ENCODE assay signal across 11 cellular contexts in the genomic region with DNA sequence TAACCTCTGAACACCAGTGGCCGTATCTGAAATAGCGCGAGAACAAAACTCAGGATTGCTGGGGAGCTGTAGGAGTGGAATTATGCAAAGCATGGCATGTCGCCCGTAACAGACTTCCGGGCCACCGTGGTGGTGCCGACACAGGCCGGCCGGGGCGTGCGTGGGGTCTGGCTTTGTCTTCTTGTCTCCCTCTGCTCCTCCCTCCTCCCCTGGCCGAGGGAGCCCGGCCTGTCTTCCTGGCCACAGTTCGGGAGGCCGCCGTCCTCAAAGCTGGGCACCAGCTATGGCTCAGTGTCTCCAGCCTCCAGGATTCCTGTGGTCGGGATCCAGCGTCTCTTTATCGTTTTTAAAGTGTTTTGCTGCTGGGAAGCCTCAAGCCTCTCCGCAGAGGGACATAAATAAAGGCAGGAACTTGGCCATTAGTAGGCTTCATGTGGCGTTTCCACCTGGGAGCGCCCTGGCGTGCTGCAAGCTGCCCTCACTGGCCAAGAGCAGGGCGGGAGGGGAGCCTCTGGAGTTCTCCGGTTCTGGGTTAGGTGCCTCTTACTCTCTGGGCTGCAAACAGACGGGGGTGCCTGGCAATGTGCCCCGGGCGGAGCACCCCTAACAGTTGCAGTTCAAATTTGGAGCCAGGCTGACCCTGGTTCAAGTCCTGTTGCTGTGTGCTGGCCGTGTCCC. TPM values are rescaled to one million over a fixed set of nuclear protein-coding genes. Genes with fewer than 3 reads are reported as not detected.
A peak's percentile ranks its signal among the peaks of the same experiment; 100 is the strongest.
DNase-seq lines count a peak whose midpoint lies in the region; ATAC-seq, FAIRE-seq and TF ChIP-seq lines count a peak whose summit lies in the region.
"Had no signal": no experiment of that assay in that cellular context is flagged by ENCODE, and none has a peak within 500 bp of the region (broad histone marks: within the 10 kb centered on the region; RNA-seq: fewer than 3 reads in every experiment).

No MANE protein-coding gene starts in this region.

- no peak overlapping the region for H3K27ac Mint-ChIP-seq in WTC11
- no peak overlapping the region for H3K27ac Mint-ChIP-seq in activated CD4-positive, alpha-beta memory T cell treated with anti-CD3 and anti-CD28 coated beads for 36 hours
- H3K27ac Mint-ChIP-seq: effector memory CD8-positive, alpha-beta T cell had no signal

- no peaks in the 10 kb centered on the region for H3K9me3 Mint-ChIP-seq in WTC11
- H3K9me3 Mint-ChIP-seq in activated CD4-positive, alpha-beta memory T cell treated with anti-CD3 and anti-CD28 coated beads for 36 hours = no peaks in the 10 kb centered on the region
- H3K9me3 Mint-ChIP-seq: effector memory CD8-positive, alpha-beta T cell had no signal

- peaks cover 0 to 59% (median 39%) of the 10 kb centered on the region in 7 donors for H3K27me3 ChIP-seq in heart right ventricle
- H3K27me3 ChIP-seq in gastrocnemius medialis = peaks cover 11 to 16% (median 14%) of the 10 kb centered on the region in 3 donors

- no peak for DNase-seq in GM12891 (ENCODE audit: insufficient read length, low spot score)
- no peak for DNase-seq in WTC11 (ENCODE audit: low spot score)
- no peak for DNase-seq in heart right ventricle
- peak in 1 of 2 donors; percentile 27 for DNase-seq in gastrocnemius medialis
- DNase-seq in activated CD4-positive, alpha-beta memory T cell treated with anti-CD3 and anti-CD28 coated beads for 36 hours = no peak
- no peak for DNase-seq in NCI-H345 treated with DMSO at 0.1 percent for 48 hours (lab: John Stamatoyannopoulos, UW; ENCODE audit: unreplicated experiment)
- DNase-seq: effector memory CD8-positive, alpha-beta T cell; NCI-H510A had no signal

- intact Hi-C loops in heart right ventricle (cut with DNase I) (no loop called here), gastrocnemius medialis (cut with DNase I; ENCODE audit: low total_unique reads) (no loop called here)
- intact Hi-C loops in activated CD4-positive, alpha-beta memory T cell treated with anti-CD3 and anti-CD28 coated beads for 36 hours (cut with micrococcal nuclease) = no loop called here

- H3K4me1 Mint-ChIP-seq in WTC11 = peaks cover 4% of the 10 kb centered on the region
- H3K4me1 Mint-ChIP-seq in activated CD4-positive, alpha-beta memory T cell treated with anti-CD3 and anti-CD28 coated beads for 36 hours (ENCODE audit: low read depth) = peaks cover 7% of the 10 kb centered on the region

- FAIRE-seq in GM12891 (lab: Jason Lieb, UNC) = no peak

- H3K36me3 ChIP-seq in heart right ventricle = no peaks in the 10 kb centered on the region
- H3K36me3 ChIP-seq in gastrocnemius medialis = no peaks in the 10 kb centered on the region

- no peak overlapping the region for H3K4me3 Mint-ChIP-seq in WTC11
- no peak overlapping the region for H3K4me3 Mint-ChIP-seq in activated CD4-positive, alpha-beta memory T cell treated with anti-CD3 and anti-CD28 coated beads for 36 hours
- H3K4me3 Mint-ChIP-seq: effector memory CD8-positive, alpha-beta T cell had no signal

- CTCF ChIA-PET in WTC11 (lab: Charles Lee) = interaction anchor here (0.6 to 1.0 kb wide), 5 partner anchors 14 to 83 kb away, joined by 3 to 7 read pairs (median 4); no protein-coding TSS in a partner anchor
- CTCF ChIA-PET in activated CD4-positive, alpha-beta memory T cell treated with anti-CD3 and anti-CD28 coated beads for 36 hours (lab: Charles Lee) = no interaction called here

- peak; percentile 26 for ATAC-seq in WTC11
- peak in 5 of 8 donors; percentile 23 to 57 (median 52) for ATAC-seq in heart right ventricle
- peak in 1 of 2 donors; percentile 18 for ATAC-seq in gastrocnemius medialis
- ATAC-seq in activated CD4-positive, CD25-positive, alpha-beta regulatory T cell treated with anti-CD3 and anti-CD28 coated beads, Interleukin-2, amount 50 U/mL, for 24 hours = no peak
- ATAC-seq in HG02678 (IDR thresholded peaks at IDR 0.05; ENCODE audit: unreplicated experiment) = no peak
- ATAC-seq: effector memory CD8-positive, alpha-beta T cell had no signal

- TF ChIP-seq POLR2A in GM12891 (IDR thresholded peaks at IDR 0.05; ENCODE audit: low read depth, low read length) (no peak), gastrocnemius medialis (IDR thresholded peaks at IDR 0.05) (no peak)

- no peaks in the 10 kb centered on the region for H3K27me3 Mint-ChIP-seq in WTC11 (ENCODE audit: low read depth)
- peaks cover 22% of the 10 kb centered on the region for H3K27me3 Mint-ChIP-seq in activated CD4-positive, alpha-beta memory T cell treated with anti-CD3 and anti-CD28 coated beads for 36 hours

- POLR2A ChIA-PET in WTC11 (lab: Charles Lee) = no interaction called here
- POLR2A ChIA-PET in activated CD4-positive, alpha-beta memory T cell treated with anti-CD3 and anti-CD28 coated beads for 36 hours (lab: Charles Lee) = interaction anchor here (1.4 kb wide), 1 partner anchor 44 kb away, joined by 3 read pairs; no protein-coding TSS in a partner anchor

- H3K9me3 ChIP-seq in heart right ventricle (no peaks in the 10 kb centered on the region), gastrocnemius medialis (no peaks in the 10 kb centered on the region)

- H3K36me3 Mint-ChIP-seq in WTC11 = no peaks in the 10 kb centered on the region
- H3K36me3 Mint-ChIP-seq in activated CD4-positive, alpha-beta memory T cell treated with anti-CD3 and anti-CD28 coated beads for 36 hours = no peaks in the 10 kb centered on the region

- H3K4me3 ChIP-seq in heart right ventricle = peak overlapping the region in 6 of 10 donors; percentile 3 to 15 (median 12)
- peak overlapping the region; percentile 8 to 28 (median 14) for H3K4me3 ChIP-seq in gastrocnemius medialis

- TF ChIP-seq CTCF in WTC11 (IDR thresholded peaks at IDR 0.05) (no peak), heart right ventricle (IDR thresholded peaks at IDR 0.05) (no peak), gastrocnemius medialis (IDR thresholded peaks at IDR 0.05 in 4 of 5, conservative IDR thresholded peaks at IDR 0.05 in 1 of 5) (no peak)

- in situ Hi-C loops in gastrocnemius medialis (cut with MboI; ENCODE audit: low sequenced_read_pairs in 4 of 4) = no loop called here

- WGBS in heart right ventricle, 2 donors = 39 to 42% methylated on average over 30 of the region's 30 CpGs

- H3K27ac ChIP-seq in heart right ventricle (no peak overlapping the region), gastrocnemius medialis (no peak overlapping the region)

- peaks cover 0 to 13% (median 0%) of the 10 kb centered on the region in 9 donors for H3K4me1 ChIP-seq in heart right ventricle
- H3K4me1 ChIP-seq in gastrocnemius medialis = peaks cover 0 to 3% of the 10 kb centered on the region in 2 donors

TF ChIP-seq in GM12891, 5 proteins besides CTCF, POLR2A, EP300 and RAD21:
- TF ChIP-seq SPI1 (IDR thresholded peaks at IDR 0.05; ENCODE audit: low read depth, low read length) = no peak
- TF ChIP-seq POU2F2 (IDR thresholded peaks at IDR 0.05; ENCODE audit: low read depth, low read length) = peak; percentile 42; the same call in 1 of the 2 replicates

TF ChIP-seq in WTC11, 78 proteins besides CTCF, POLR2A, EP300 and RAD21 (continues in another document):
- no peak for TF ChIP-seq FOXP1 (CRISPR knock-in tag; IDR thresholded peaks at IDR 0.05; ENCODE audit: borderline replicate concordance)
- TF ChIP-seq, protein P1, sequence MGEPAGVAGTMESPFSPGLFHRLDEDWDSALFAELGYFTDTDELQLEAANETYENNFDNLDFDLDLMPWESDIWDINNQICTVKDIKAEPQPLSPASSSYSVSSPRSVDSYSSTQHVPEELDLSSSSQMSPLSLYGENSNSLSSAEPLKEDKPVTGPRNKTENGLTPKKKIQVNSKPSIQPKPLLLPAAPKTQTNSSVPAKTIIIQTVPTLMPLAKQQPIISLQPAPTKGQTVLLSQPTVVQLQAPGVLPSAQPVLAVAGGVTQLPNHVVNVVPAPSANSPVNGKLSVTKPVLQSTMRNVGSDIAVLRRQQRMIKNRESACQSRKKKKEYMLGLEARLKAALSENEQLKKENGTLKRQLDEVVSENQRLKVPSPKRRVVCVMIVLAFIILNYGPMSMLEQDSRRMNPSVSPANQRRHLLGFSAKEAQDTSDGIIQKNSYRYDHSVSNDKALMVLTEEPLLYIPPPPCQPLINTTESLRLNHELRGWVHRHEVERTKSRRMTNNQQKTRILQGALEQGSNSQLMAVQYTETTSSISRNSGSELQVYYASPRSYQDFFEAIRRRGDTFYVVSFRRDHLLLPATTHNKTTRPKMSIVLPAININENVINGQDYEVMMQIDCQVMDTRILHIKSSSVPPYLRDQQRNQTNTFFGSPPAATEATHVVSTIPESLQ (CRISPR knock-in tag; IDR thresholded peaks at IDR 0.05) = no peak
- TF ChIP-seq ZNF263 (CRISPR knock-in tag; IDR thresholded peaks at IDR 0.05; ENCODE audit: low read depth) = no peak
- TF ChIP-seq FOXJ3 (CRISPR knock-in tag; IDR thresholded peaks at IDR 0.05; ENCODE audit: borderline replicate concordance) = no peak
- TF ChIP-seq NR1H2 (CRISPR knock-in tag; IDR thresholded peaks at IDR 0.05) = no peak
- TF ChIP-seq IRF2 (CRISPR knock-in tag; IDR thresholded peaks at IDR 0.05; ENCODE audit: borderline replicate concordance, low read depth) = no peak
- TF ChIP-seq SP1 (CRISPR knock-in tag; conservative IDR thresholded peaks at IDR 0.05) = no peak
- no peak for TF ChIP-seq CREB1 (CRISPR knock-in tag; IDR thresholded peaks at IDR 0.05)
- no peak for TF ChIP-seq FOXK1 (CRISPR knock-in tag; IDR thresholded peaks at IDR 0.05)
- TF ChIP-seq HMGA2 (CRISPR knock-in tag; IDR thresholded peaks at IDR 0.05) = no peak
- no peak for TF ChIP-seq ZNF423 (CRISPR knock-in tag; IDR thresholded peaks at IDR 0.05)
- TF ChIP-seq CREM (CRISPR knock-in tag; IDR thresholded peaks at IDR 0.05) = no peak

RNA-seq across cellular contexts. Expression of a gene that starts 22.0 kb away (rescaled TPM):
- polyA plus RNA-seq in GM12891 (2012; ENCODE audit: low read depth, missing spikeins) = 0.05 TPM
- total RNA-seq in WTC11 (2021) (9.7 to 15.1 TPM (median 10.8 TPM) in 3 replicates), heart right ventricle (not detected), gastrocnemius medialis (1 to 10 TPM in 1 of 4 donors, under 1 TPM in 3; 0.07 to 2.4 (median 0.21) TPM)
- polyA plus RNA-seq in heart right ventricle = under 1 TPM in 1 of 2 donors, not detected in 1; 0.03 TPM
- total RNA-seq in activated CD4-positive, alpha-beta memory T cell treated with anti-CD3 and anti-CD28 coated beads for 36 hours = 1 to 10 TPM; 1.2 to 1.4 TPM
- total RNA-seq: kidney epithelial cell had no signal

RNA-seq across cellular contexts. Expression of a gene that starts 46.3 kb away (rescaled TPM):
- 9.2 TPM for polyA plus RNA-seq in GM12891 (2012; ENCODE audit: low read depth, missing spikeins)
- total RNA-seq in WTC11 (2021) (35.6 to 41.0 TPM (median 36.8 TPM) in 3 replicates), heart right ventricle (10 to 100 TPM; 21.6 to 30.3 (median 26.4) TPM), gastrocnemius medialis (10 to 100 TPM; 47.6 to 56.9 (median 55.4) TPM)
- polyA plus RNA-seq in heart right ventricle = 10 to 100 TPM in 1 of 2 donors, 1 to 10 TPM in 1; 7.9 to 13.5 TPM
- 10 to 100 TPM; 41.5 to 47.9 TPM for total RNA-seq in activated CD4-positive, alpha-beta memory T cell treated with anti-CD3 and anti-CD28 coated beads for 36 hours

Comparison
In these comparisons a context has a peak if more than half of its experiments do, and no peak if none do; other contexts are left out.
1. ATAC-seq: peak in WTC11 (single experiment) and heart right ventricle (5 of 8); none in activated CD4-positive, CD25-positive, alpha-beta regulatory T cell treated with anti-CD3 and anti-CD28 coated beads, Interleukin-2, amount 50 U/mL, for 24 hours (0 of 2) and HG02678 (single experiment).